ENCODE assay signal across 15 cellular contexts in genomic region chr1:67439277-67440029, GRCh38. TPM values are rescaled to one million over a fixed set of nuclear protein-coding genes. Genes with fewer than 3 reads are reported as not detected.
DNase-seq lines count a peak whose midpoint lies in the region; ATAC-seq and TF ChIP-seq lines count a peak whose summit lies in the region.
"Had no signal": no experiment of that assay in that cellular context is flagged by ENCODE, and none has a peak within 500 bp of the region (broad histone marks: within the 10 kb centered on the region; RNA-seq: fewer than 3 reads in every experiment).

No MANE protein-coding gene starts in this region.

- H3K4me1 ChIP-seq in mesenchymal stem cell (ENCODE audit: control insufficient read depth, insufficient read depth, low read depth, low read length), result peaks cover 2% of the 10 kb centered on the region
- H3K4me1 ChIP-seq in tibial nerve, result peaks cover 0 to 22% (median 7%) of the 10 kb centered on the region in 4 donors
- peaks cover 7 to 10% of the 10 kb centered on the region in 2 donors for H3K4me1 ChIP-seq in left lung
- H3K4me1 ChIP-seq: Peyer's patch had no signal

- H2BK5ac ChIP-seq in mesenchymal stem cell (ENCODE audit: low read depth, low read length, poor library complexity, severe bottlenecking), result no peak overlapping the region

- TF ChIP-seq CTCF in astrocyte of the spinal cord (IDR thresholded peaks at IDR 0.05; ENCODE audit: low read depth, low read length) (no peak), tibial nerve (IDR thresholded peaks at IDR 0.05) (no peak), left lung (IDR thresholded peaks at IDR 0.05) (no peak)

- no peak overlapping the region for H3K27ac ChIP-seq in mesenchymal stem cell (ENCODE audit: low read length, poor library complexity, severe bottlenecking)
- H3K27ac ChIP-seq in tibial nerve, result no peak overlapping the region
- H3K27ac ChIP-seq in left lung, result no peak overlapping the region
- H3K27ac ChIP-seq: Peyer's patch had no signal

- no peak overlapping the region for H2BK15ac ChIP-seq in mesenchymal stem cell (ENCODE audit: low read depth, poor library complexity, severe bottlenecking)

- H3K18ac ChIP-seq in mesenchymal stem cell (ENCODE audit: low read depth in 1 of 2, low read length in 2 of 2), result no peak overlapping the region

- no peak overlapping the region for H3K23ac ChIP-seq in mesenchymal stem cell (ENCODE audit: low read length in 2 of 2)

- no peak for TF ChIP-seq POLR2A in tibial nerve (IDR thresholded peaks at IDR 0.05)

- H3K4me2 ChIP-seq in mesenchymal stem cell (ENCODE audit: low read length, poor library complexity, severe bottlenecking), result no peak overlapping the region

- H2BK12ac ChIP-seq in mesenchymal stem cell (ENCODE audit: low read length in 2 of 2), result no peak overlapping the region

- H3K4ac ChIP-seq in mesenchymal stem cell (ENCODE audit: low read depth in 1 of 2, low read length in 2 of 2), result no peak overlapping the region

- WGBS in mesenchymal stem cell, result 90% methylated on average over 4 of the region's 6 CpGs
- WGBS in tibial nerve, 2 donors, result 94 to 96% methylated on average over 6 of the region's 6 CpGs

- no peak overlapping the region for H3K9ac ChIP-seq in mesenchymal stem cell (ENCODE audit: low read length)

- H4K8ac ChIP-seq in mesenchymal stem cell (ENCODE audit: low read length), result peak overlapping the region; percentile 22

- H3K9me3 ChIP-seq in mesenchymal stem cell (ENCODE audit: control insufficient read depth, low read length) (no peaks in the 10 kb centered on the region), tibial nerve (no peaks in the 10 kb centered on the region), left lung (no peaks in the 10 kb centered on the region)
- H3K9me3 ChIP-seq: Peyer's patch had no signal

- H2BK120ac ChIP-seq in mesenchymal stem cell (ENCODE audit: low read depth, low read length), result no peak overlapping the region

- H3K4me3 ChIP-seq in astrocyte of the spinal cord (ENCODE audit: low read depth, low read length), result no peak overlapping the region
- H3K4me3 ChIP-seq in mesenchymal stem cell (ENCODE audit: insufficient read depth in 1 of 2, low read depth in 1 of 2, low read length in 2 of 2), result no peak overlapping the region
- H3K4me3 ChIP-seq in tibial nerve, result no peak overlapping the region
- H3K4me3 ChIP-seq in left lung, result no peak overlapping the region
- H3K4me3 ChIP-seq: Peyer's patch had no signal

- H2AK5ac ChIP-seq in mesenchymal stem cell (ENCODE audit: low read length, severe bottlenecking), result no peak overlapping the region

- in situ Hi-C loops in astrocyte of the spinal cord (cut with HindIII; ENCODE audit: low sequenced_read_pairs), result no loop called here

- H3K27me3 ChIP-seq in mesenchymal stem cell (ENCODE audit: control insufficient read depth in 1 of 2, insufficient read depth in 1 of 2, low read length in 2 of 2) (no peaks in the 10 kb centered on the region), tibial nerve (no peaks in the 10 kb centered on the region), left lung (no peaks in the 10 kb centered on the region)
- H3K27me3 ChIP-seq: Peyer's patch had no signal

- no peak overlapping the region for H3K14ac ChIP-seq in mesenchymal stem cell (ENCODE audit: low read length in 2 of 2)

- intact Hi-C loops in left lung (cut with DNase I), result no loop called here

- TF ChIP-seq EP300 in tibial nerve (IDR thresholded peaks at IDR 0.05), result no peak

- no peaks in the 10 kb centered on the region for H3K79me1 ChIP-seq in mesenchymal stem cell (replicated peaks; ENCODE audit: low read length, poor library complexity, severe bottlenecking)

- H4K91ac ChIP-seq in mesenchymal stem cell (ENCODE audit: low read length), result no peak overlapping the region

- H3K36me3 ChIP-seq in mesenchymal stem cell (ENCODE audit: control insufficient read depth in 1 of 2, insufficient read depth in 2 of 2, low read depth in 1 of 2, low read length in 2 of 2) (no peaks in the 10 kb centered on the region), tibial nerve (no peaks in the 10 kb centered on the region), left lung (no peaks in the 10 kb centered on the region)
- H3K36me3 ChIP-seq: Peyer's patch had no signal

- H2AFZ ChIP-seq in mesenchymal stem cell (ENCODE audit: low read depth, low read length), result no peak overlapping the region

- no peak for ATAC-seq in left lung

- peak; percentile 60 for DNase-seq in ELF-1 (ENCODE audit: low read depth, low spot score)
- DNase-seq in M059J (ENCODE audit: low read depth), result peak; percentile 31
- peak; percentile 18 for DNase-seq in astrocyte of the spinal cord (ENCODE audit: low read depth, low spot score)
- no peak for DNase-seq in mesenchymal stem cell
- no peak for DNase-seq in tibial nerve (ENCODE audit: low spot score in 2 of 2)
- DNase-seq in NCI-H2107 treated with DMSO at 0.1 percent for 48 hours (lab: John Stamatoyannopoulos, UW; ENCODE audit: unreplicated experiment), result no peak
- no peak for DNase-seq in left lung
- DNase-seq: ACHN; CD4-positive, CD25-positive, alpha-beta regulatory T cell; Karpas-422; NCI-H1417 treated with DMSO at 0.1 percent for 48 hours; NCI-H2029; NCI-H510A treated with DMSO at 0.1 percent for 48 hours; Peyer's patch; SHP77 had no signal

RNA-seq across cellular contexts. Expression of gene SERBP1, which starts 9.3 kb away (rescaled TPM):
- 218 and 303 TPM in 2 replicates for total RNA-seq in M059J (2014; rRNA removed; shearing (Covaris generic))
- 207 TPM for polyA plus RNA-seq in mesenchymal stem cell (2013, experiment 1 of 2)
- 206 TPM for polyA plus RNA-seq in mesenchymal stem cell (2013, experiment 2 of 2)
- 100 to 1,000 TPM; 173 to 241 (median 223) TPM for total RNA-seq in tibial nerve
- total RNA-seq in left lung, result 100 to 1,000 TPM; 130 to 174 TPM

Comparison
In these comparisons a context has a peak if more than half of its experiments do, and no peak if none do; other contexts are left out.
1. DNase-seq: peak in ELF-1 (single experiment), M059J (single experiment) and astrocyte of the spinal cord (single experiment); none in mesenchymal stem cell (single experiment), tibial nerve (0 of 2), NCI-H2107 treated with DMSO at 0.1 percent for 48 hours (single experiment) and left lung (0 of 2).